In the genomic region with DNA sequence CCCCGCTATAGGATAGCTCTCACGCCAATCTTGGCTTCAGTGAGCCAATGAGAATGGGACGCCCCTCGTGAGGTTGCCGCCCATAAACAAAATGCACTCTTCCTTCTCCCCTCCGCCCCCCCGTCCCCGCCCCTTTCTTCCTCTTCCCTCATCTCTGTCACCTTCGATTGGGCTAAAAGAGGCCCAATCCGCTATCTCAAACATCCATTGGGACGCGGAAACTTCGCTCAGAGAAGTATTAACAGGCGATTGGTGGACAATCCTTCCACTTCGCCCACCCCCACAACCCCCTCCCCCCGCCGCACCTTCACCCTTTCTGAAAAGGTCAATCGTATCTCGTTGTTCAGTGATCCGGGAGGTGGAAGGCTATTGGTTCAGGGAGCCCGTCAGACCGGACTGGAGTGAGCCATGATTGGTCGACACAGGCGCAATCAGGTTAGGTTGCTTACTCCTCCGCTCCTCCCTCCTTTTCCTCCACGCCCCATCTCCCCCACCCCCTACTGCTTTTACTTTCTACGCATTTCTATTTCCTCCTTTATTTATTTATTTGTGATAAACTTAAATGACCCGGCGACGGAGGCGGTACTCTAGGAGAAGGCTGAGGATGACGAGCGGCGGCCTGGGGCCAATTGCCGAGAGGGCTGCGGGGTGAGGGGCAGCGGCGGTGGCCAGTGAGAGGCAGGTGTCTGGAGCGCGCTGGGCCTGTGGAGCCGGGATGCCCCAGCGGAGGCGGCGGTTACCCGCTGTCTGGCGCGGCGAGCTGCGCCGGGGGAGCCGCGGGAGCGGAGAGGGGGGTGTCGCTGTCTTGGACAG, we compare ENCODE assay signal across 1 cellular context.
A peak's percentile ranks its signal among the peaks of the same experiment; 100 is the strongest.
TF ChIP-seq lines count a peak whose summit lies in the region.

No MANE protein-coding gene starts in this region.

TF ChIP-seq in HepG2, 621 proteins besides CTCF, POLR2A, EP300 and RAD21 (continued from another document and continues in another):
- TF ChIP-seq, protein P1, sequence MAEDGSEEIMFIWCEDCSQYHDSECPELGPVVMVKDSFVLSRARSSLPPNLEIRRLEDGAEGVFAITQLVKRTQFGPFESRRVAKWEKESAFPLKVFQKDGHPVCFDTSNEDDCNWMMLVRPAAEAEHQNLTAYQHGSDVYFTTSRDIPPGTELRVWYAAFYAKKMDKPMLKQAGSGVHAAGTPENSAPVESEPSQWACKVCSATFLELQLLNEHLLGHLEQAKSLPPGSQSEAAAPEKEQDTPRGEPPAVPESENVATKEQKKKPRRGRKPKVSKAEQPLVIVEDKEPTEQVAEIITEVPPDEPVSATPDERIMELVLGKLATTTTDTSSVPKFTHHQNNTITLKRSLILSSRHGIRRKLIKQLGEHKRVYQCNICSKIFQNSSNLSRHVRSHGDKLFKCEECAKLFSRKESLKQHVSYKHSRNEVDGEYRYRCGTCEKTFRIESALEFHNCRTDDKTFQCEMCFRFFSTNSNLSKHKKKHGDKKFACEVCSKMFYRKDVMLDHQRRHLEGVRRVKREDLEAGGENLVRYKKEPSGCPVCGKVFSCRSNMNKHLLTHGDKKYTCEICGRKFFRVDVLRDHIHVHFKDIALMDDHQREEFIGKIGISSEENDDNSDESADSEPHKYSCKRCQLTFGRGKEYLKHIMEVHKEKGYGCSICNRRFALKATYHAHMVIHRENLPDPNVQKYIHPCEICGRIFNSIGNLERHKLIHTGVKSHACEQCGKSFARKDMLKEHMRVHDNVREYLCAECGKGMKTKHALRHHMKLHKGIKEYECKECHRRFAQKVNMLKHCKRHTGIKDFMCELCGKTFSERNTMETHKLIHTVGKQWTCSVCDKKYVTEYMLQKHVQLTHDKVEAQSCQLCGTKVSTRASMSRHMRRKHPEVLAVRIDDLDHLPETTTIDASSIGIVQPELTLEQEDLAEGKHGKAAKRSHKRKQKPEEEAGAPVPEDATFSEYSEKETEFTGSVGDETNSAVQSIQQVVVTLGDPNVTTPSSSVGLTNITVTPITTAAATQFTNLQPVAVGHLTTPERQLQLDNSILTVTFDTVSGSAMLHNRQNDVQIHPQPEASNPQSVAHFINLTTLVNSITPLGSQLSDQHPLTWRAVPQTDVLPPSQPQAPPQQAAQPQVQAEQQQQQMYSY (CRISPR knock-in tag; IDR thresholded peaks at IDR 0.05): no peak
- no peak for TF ChIP-seq CCAR2 (optimal IDR thresholded peaks at IDR 0.05; ENCODE audit: low read depth, low read length)
- TF ChIP-seq REL (CRISPR knock-in tag; conservative IDR thresholded peaks at IDR 0.05): no peak
- 0 out of 2 replicates have a peak, but pooled peaks have one; percentile 57 for TF ChIP-seq SMAD1 (CRISPR knock-in tag; IDR thresholded peaks at IDR 0.05; ENCODE audit: borderline replicate concordance, low read depth)
- no peak for TF ChIP-seq PAXIP1 (CRISPR knock-in tag; conservative IDR thresholded peaks at IDR 0.05)
- TF ChIP-seq KDM5B (CRISPR knock-in tag; IDR thresholded peaks at IDR 0.05; ENCODE audit: borderline replicate concordance): peak; percentile 78; the same call in 1 of the 2 replicates
- TF ChIP-seq NONO (IDR thresholded peaks at IDR 0.05): no peak
- no peak for TF ChIP-seq NONO (CRISPR knock-in tag; conservative IDR thresholded peaks at IDR 0.05)
- peak; percentile 66; the same call in 1 of the 3 replicates for TF ChIP-seq MXI1 (IDR thresholded peaks at IDR 0.05; ENCODE audit: borderline replicate concordance, low read depth, low read length)
- no peak for TF ChIP-seq MED8 (CRISPR knock-in tag; IDR thresholded peaks at IDR 0.05; ENCODE audit: insufficient replicate concordance)
- no peak for TF ChIP-seq THAP7 (CRISPR knock-in tag; IDR thresholded peaks at IDR 0.05)
- no peak for TF ChIP-seq CENPT (CRISPR knock-in tag; IDR thresholded peaks at IDR 0.05; ENCODE audit: low read depth)
- no peak for TF ChIP-seq AFF4 (CRISPR knock-in tag; IDR thresholded peaks at IDR 0.05)
- TF ChIP-seq, protein P2, sequence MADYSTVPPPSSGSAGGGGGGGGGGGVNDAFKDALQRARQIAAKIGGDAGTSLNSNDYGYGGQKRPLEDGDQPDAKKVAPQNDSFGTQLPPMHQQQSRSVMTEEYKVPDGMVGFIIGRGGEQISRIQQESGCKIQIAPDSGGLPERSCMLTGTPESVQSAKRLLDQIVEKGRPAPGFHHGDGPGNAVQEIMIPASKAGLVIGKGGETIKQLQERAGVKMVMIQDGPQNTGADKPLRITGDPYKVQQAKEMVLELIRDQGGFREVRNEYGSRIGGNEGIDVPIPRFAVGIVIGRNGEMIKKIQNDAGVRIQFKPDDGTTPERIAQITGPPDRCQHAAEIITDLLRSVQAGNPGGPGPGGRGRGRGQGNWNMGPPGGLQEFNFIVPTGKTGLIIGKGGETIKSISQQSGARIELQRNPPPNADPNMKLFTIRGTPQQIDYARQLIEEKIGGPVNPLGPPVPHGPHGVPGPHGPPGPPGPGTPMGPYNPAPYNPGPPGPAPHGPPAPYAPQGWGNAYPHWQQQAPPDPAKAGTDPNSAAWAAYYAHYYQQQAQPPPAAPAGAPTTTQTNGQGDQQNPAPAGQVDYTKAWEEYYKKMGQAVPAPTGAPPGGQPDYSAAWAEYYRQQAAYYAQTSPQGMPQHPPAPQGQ (CRISPR knock-in tag; IDR thresholded peaks at IDR 0.05; ENCODE audit: borderline replicate concordance): no peak
- TF ChIP-seq MAF1 (CRISPR knock-in tag; IDR thresholded peaks at IDR 0.05; ENCODE audit: borderline replicate concordance): no peak
- no peak for TF ChIP-seq POLR2AphosphoS2 (IDR thresholded peaks at IDR 0.05; ENCODE audit: low read depth, low read length)
- no peak; the same call in 1 of the 2 replicates for TF ChIP-seq ZSCAN21 (CRISPR knock-in tag; IDR thresholded peaks at IDR 0.05; ENCODE audit: borderline replicate concordance)
- no peak for TF ChIP-seq MIER2 (CRISPR knock-in tag; IDR thresholded peaks at IDR 0.05)
- no peak for TF ChIP-seq CEBPG (CRISPR knock-in tag; IDR thresholded peaks at IDR 0.05)
- TF ChIP-seq ZNF768 (CRISPR knock-in tag; IDR thresholded peaks at IDR 0.05): peak; percentile 71; the same call in 1 of the 2 replicates
- no peak for TF ChIP-seq KLF15 (CRISPR knock-in tag; IDR thresholded peaks at IDR 0.05; ENCODE audit: borderline replicate concordance)
- peak; percentile 93 for TF ChIP-seq ZFX (CRISPR knock-in tag; IDR thresholded peaks at IDR 0.05; ENCODE audit: low read depth)
- no peak for TF ChIP-seq ZNF878 (CRISPR knock-in tag; IDR thresholded peaks at IDR 0.05)
- no peak for TF ChIP-seq ZNF740 (CRISPR knock-in tag; IDR thresholded peaks at IDR 0.05)
- no peak for TF ChIP-seq ZNF512 (CRISPR knock-in tag; IDR thresholded peaks at IDR 0.05)
- TF ChIP-seq SIX4 (CRISPR knock-in tag; IDR thresholded peaks at IDR 0.05): no peak
- 0 out of 2 replicates have a peak, but pooled peaks have one; percentile 62 for TF ChIP-seq ZNF891 (CRISPR knock-in tag; IDR thresholded peaks at IDR 0.05)
- no peak for TF ChIP-seq ZNF10 (CRISPR knock-in tag; IDR thresholded peaks at IDR 0.05; ENCODE audit: borderline replicate concordance, low read depth)
- TF ChIP-seq, protein P3, sequence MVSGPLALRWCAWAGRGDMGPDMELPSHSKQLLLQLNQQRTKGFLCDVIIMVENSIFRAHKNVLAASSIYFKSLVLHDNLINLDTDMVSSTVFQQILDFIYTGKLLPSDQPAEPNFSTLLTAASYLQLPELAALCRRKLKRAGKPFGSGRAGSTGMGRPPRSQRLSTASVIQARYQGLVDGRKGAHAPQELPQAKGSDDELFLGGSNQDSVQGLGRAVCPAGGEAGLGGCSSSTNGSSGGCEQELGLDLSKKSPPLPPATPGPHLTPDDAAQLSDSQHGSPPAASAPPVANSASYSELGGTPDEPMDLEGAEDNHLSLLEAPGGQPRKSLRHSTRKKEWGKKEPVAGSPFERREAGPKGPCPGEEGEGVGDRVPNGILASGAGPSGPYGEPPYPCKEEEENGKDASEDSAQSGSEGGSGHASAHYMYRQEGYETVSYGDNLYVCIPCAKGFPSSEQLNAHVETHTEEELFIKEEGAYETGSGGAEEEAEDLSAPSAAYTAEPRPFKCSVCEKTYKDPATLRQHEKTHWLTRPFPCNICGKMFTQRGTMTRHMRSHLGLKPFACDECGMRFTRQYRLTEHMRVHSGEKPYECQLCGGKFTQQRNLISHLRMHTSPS (CRISPR knock-in tag; IDR thresholded peaks at IDR 0.05; ENCODE audit: low read depth): no peak
- no peak for TF ChIP-seq BCL3 (CRISPR knock-in tag; IDR thresholded peaks at IDR 0.05)
- TF ChIP-seq GFI1 (CRISPR knock-in tag; IDR thresholded peaks at IDR 0.05; ENCODE audit: borderline replicate concordance): no peak
- TF ChIP-seq ZEB1 (IDR thresholded peaks at IDR 0.05; ENCODE audit: insufficient replicate concordance, low read depth): no peak
- TF ChIP-seq KAT8 (CRISPR knock-in tag; IDR thresholded peaks at IDR 0.05): peak; percentile 27; the same call in 1 of the 2 replicates
- peak; percentile 12 for TF ChIP-seq SP5 (CRISPR knock-in tag; IDR thresholded peaks at IDR 0.05; ENCODE audit: borderline replicate concordance, low read depth)
- no peak for TF ChIP-seq ZSCAN20 (CRISPR knock-in tag; IDR thresholded peaks at IDR 0.05; ENCODE audit: borderline replicate concordance)
- TF ChIP-seq ZNF598 (CRISPR knock-in tag; IDR thresholded peaks at IDR 0.05; ENCODE audit: borderline replicate concordance): no peak
